8 cellular contexts compared by ENCODE assay signal in the genomic region with DNA sequence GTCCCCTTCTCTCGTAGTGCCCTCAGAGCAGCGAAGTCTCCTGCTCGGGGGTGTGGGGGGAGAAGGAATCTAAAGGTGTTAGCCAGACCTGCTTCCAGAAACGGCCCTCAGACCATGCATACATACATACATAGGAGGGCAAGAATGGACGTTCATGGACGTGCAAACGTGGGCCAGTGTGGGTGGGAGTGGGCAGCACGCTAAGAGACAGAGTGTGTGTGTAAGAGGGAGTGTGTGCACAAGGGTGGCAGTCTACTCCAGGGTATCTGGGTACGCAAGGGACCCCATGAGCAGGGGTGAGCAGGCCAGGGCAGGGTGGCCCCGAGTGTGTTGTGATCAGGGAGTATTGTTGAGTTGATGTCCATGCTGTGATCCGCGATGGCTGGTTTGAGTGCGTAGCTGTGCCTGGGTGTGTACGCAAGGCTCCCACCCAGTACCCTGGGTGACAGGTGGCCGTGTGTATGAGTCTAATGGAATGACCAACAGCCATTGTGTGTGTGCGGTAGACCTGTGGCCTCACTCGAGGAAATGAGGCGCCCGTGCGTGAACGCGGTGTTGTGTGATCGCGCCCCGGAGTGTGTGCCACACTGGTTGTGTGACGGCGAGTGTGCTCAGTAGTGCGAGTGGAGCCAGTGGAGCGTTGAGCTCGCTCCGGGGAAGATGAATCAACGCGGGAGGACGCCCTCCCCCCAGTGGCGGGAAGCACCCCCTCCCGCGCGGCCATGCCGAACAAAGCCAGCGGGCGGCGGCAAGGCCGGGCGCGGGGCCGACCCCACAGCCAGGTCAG. TPM values are rescaled to one million over a fixed set of nuclear protein-coding genes. Genes with fewer than 3 reads are reported as not detected.
DNase-seq lines count a peak whose midpoint lies in the region; ATAC-seq lines count a peak whose summit lies in the region.

No MANE protein-coding gene starts in this region.

- H3K36me3 Mint-ChIP-seq in activated T-cell treated with anti-CD3 and anti-CD28 coated beads, Interleukin-2, amount 50 U/mL, for 4 hours (ENCODE audit: insufficient read depth): no peaks in the 10 kb centered on the region
- no peaks in the 10 kb centered on the region for H3K36me3 Mint-ChIP-seq in stimulated activated naive CD8-positive, alpha-beta T cell treated with anti-CD3 and anti-CD28 coated beads, Interleukin-15, Interleukin-2, amounts not matched to agents 100 ng/mL and 50 ng/mL, for 24 hours (ENCODE audit: low read depth)

- peak; percentile 50 for DNase-seq in stimulated activated CD4-positive, alpha-beta T cell treated with anti-CD3 and anti-CD28 coated beads, Interleukin-15, amount 100 ng/mL, for 24 hours
- DNase-seq in stimulated activated CD4-positive, alpha-beta T cell treated with anti-CD3 and anti-CD28 coated beads, Interleukin-4, amount 100 ng/mL, for 24 hours: no peak
- peak; percentile 23 for DNase-seq in activated T-cell treated with anti-CD3 and anti-CD28 coated beads, Interleukin-2, amount 50 U/mL, for 4 hours
- DNase-seq in iPS DF 6.9 (ENCODE audit: low read depth, low spot score) (no peak), NCI-H2029 treated with DMSO at 0.1 percent for 48 hours (lab: John Stamatoyannopoulos, UW) (no peak), HPDE6-E6E7 (ENCODE audit: extremely low spot score) (no peak)

- H3K27ac Mint-ChIP-seq in stimulated activated naive CD8-positive, alpha-beta T cell treated with anti-CD3 and anti-CD28 coated beads, Interleukin-15, Interleukin-2, amounts not matched to agents 100 ng/mL and 50 ng/mL, for 24 hours: peak overlapping the region; percentile 59

- H3K4me3 ChIP-seq in iPS DF 6.9 (ENCODE audit: low read length): peak overlapping the region; percentile 35; the same call in 1 of the 2 replicates

- peak overlapping the region; percentile 88 for H3K4me3 Mint-ChIP-seq in activated T-cell treated with anti-CD3 and anti-CD28 coated beads, Interleukin-2, amount 50 U/mL, for 4 hours
- H3K4me3 Mint-ChIP-seq in stimulated activated naive CD8-positive, alpha-beta T cell treated with anti-CD3 and anti-CD28 coated beads, Interleukin-15, Interleukin-2, amounts not matched to agents 100 ng/mL and 50 ng/mL, for 24 hours: peak overlapping the region; percentile 88

- ATAC-seq in HG03439 (IDR thresholded peaks at IDR 0.05; ENCODE audit: unreplicated experiment): peak; percentile 3
- ATAC-seq in activated T-cell treated with anti-CD3 and anti-CD28 coated beads, Interleukin-2, amount 50 U/mL, for 4 hours: peak; percentile 46 to 54

- no peaks in the 10 kb centered on the region for H3K9me3 Mint-ChIP-seq in activated T-cell treated with anti-CD3 and anti-CD28 coated beads, Interleukin-2, amount 50 U/mL, for 4 hours
- H3K9me3 Mint-ChIP-seq in stimulated activated naive CD8-positive, alpha-beta T cell treated with anti-CD3 and anti-CD28 coated beads, Interleukin-15, Interleukin-2, amounts not matched to agents 100 ng/mL and 50 ng/mL, for 24 hours: no peaks in the 10 kb centered on the region

- H3K27ac ChIP-seq in iPS DF 6.9 (ENCODE audit: low read length): no peak overlapping the region

- peaks cover 28% of the 10 kb centered on the region for H3K27me3 Mint-ChIP-seq in activated T-cell treated with anti-CD3 and anti-CD28 coated beads, Interleukin-2, amount 50 U/mL, for 4 hours (ENCODE audit: low read depth)
- peaks cover 36% of the 10 kb centered on the region for H3K27me3 Mint-ChIP-seq in stimulated activated naive CD8-positive, alpha-beta T cell treated with anti-CD3 and anti-CD28 coated beads, Interleukin-15, Interleukin-2, amounts not matched to agents 100 ng/mL and 50 ng/mL, for 24 hours

- H3K4me1 ChIP-seq in iPS DF 6.9 (ENCODE audit: control insufficient read depth, insufficient read depth, low read length): peaks cover 2% of the 10 kb centered on the region; the same call in 1 of the 2 replicates

- H3K36me3 ChIP-seq in iPS DF 6.9 (ENCODE audit: control insufficient read depth, insufficient read depth, low read length): no peaks in the 10 kb centered on the region

- H3K27me3 ChIP-seq in iPS DF 6.9 (ENCODE audit: control insufficient read depth, insufficient read depth, low read length): no peaks in the 10 kb centered on the region; the same call in 1 of the 2 replicates

- WGBS in iPS DF 6.9 (ENCODE audit: insufficient coverage, insufficient read length): no CpG with 5 or more reads among the region's 46 CpGs

- H3K9me3 ChIP-seq in iPS DF 6.9 (ENCODE audit: control insufficient read depth, insufficient read depth, low read length): no peaks in the 10 kb centered on the region

- H3K4me1 Mint-ChIP-seq in activated T-cell treated with anti-CD3 and anti-CD28 coated beads, Interleukin-2, amount 50 U/mL, for 4 hours (ENCODE audit: low read depth): peaks cover 12% of the 10 kb centered on the region
- peaks cover 15% of the 10 kb centered on the region for H3K4me1 Mint-ChIP-seq in stimulated activated naive CD8-positive, alpha-beta T cell treated with anti-CD3 and anti-CD28 coated beads, Interleukin-15, Interleukin-2, amounts not matched to agents 100 ng/mL and 50 ng/mL, for 24 hours (ENCODE audit: low read depth)

RNA-seq across cellular contexts. Expression of a gene that starts 0.8 kb away (rescaled TPM):
- total RNA-seq in activated T-cell treated with anti-CD3 and anti-CD28 coated beads, Interleukin-2, amount 50 U/mL, for 4 hours: 1 to 10 TPM; 3.6 to 5.3 (median 4.5) TPM

RNA-seq across cellular contexts. Expression of a gene that starts 21.2 kb away (rescaled TPM):
- not detected for total RNA-seq in activated T-cell treated with anti-CD3 and anti-CD28 coated beads, Interleukin-2, amount 50 U/mL, for 4 hours

RNA-seq across cellular contexts. Expression of a gene that starts 21.3 kb away (rescaled TPM):
- total RNA-seq in activated T-cell treated with anti-CD3 and anti-CD28 coated beads, Interleukin-2, amount 50 U/mL, for 4 hours: not detected

RNA-seq across cellular contexts. Expression of a gene that starts 38.2 kb away (rescaled TPM):
- total RNA-seq in activated T-cell treated with anti-CD3 and anti-CD28 coated beads, Interleukin-2, amount 50 U/mL, for 4 hours: 10 to 100 TPM; 18.3 to 28.0 (median 24.1) TPM

RNA-seq across cellular contexts. Expression of a gene that starts 60.0 kb away (rescaled TPM):
- total RNA-seq in activated T-cell treated with anti-CD3 and anti-CD28 coated beads, Interleukin-2, amount 50 U/mL, for 4 hours: under 1 TPM; 0.29 to 0.43 (median 0.33) TPM

Comparison
In these comparisons a context has a peak if more than half of its experiments do, and no peak if none do; other contexts are left out.
1. DNase-seq: peak in stimulated activated CD4-positive, alpha-beta T cell treated with anti-CD3 and anti-CD28 coated beads, Interleukin-15, amount 100 ng/mL, for 24 hours (single experiment) and activated T-cell treated with anti-CD3 and anti-CD28 coated beads, Interleukin-2, amount 50 U/mL, for 4 hours (single experiment); none in stimulated activated CD4-positive, alpha-beta T cell treated with anti-CD3 and anti-CD28 coated beads, Interleukin-4, amount 100 ng/mL, for 24 hours (single experiment), iPS DF 6.9 (single experiment), NCI-H2029 treated with DMSO at 0.1 percent for 48 hours (single experiment) and HPDE6-E6E7 (single experiment).